In the genomic region with DNA sequence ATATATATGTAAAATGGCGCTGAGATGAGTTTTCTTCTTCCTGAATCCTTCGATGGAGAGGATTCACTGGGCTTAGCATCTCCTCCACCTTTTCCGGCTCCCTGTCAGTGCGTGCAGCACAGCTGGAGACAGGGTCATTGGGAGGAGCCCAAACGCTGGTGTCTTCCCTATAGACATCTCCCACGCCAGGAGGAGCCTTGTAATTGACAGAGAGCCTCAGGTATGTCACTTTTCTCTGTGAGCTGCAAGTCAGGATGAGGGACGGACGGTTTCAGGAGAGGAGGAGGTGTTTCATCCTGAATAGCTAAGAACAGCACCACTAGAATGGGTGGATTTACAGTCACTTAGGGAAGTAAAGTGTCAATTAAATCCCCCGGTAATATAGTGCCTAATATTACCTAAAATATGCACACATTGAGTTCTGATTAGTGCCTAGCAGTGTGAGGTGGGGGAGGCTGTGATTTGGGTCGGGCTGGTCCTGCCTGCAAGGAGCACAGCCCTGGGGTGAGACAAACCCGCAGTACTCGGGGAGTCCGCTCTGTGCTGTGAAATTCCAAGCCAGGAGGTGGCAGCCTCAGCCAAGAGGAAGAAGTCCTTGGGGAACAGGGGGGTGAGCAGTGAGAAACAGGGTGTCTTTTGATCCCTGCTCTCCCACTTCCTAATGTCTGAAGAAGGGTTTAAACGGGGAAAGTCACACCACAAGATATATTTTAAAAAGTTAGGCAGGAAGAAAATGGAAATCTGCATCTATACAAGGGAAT, we compare ENCODE assay signal across 8 cellular contexts. TPM values are rescaled to one million over a fixed set of nuclear protein-coding genes. Genes with fewer than 3 reads are reported as not detected.
DNase-seq lines count a peak whose midpoint lies in the region; ATAC-seq and TF ChIP-seq lines count a peak whose summit lies in the region.

No MANE protein-coding gene starts in this region.

- TF ChIP-seq CTCF in right atrium auricular region (IDR thresholded peaks at IDR 0.05) (peak in 1 of 2 donors; percentile 63), OCI-LY7 (conservative IDR thresholded peaks at IDR 0.05; ENCODE audit: low read length) (peak; percentile 79), brain microvascular endothelial cell (IDR thresholded peaks at IDR 0.05; ENCODE audit: low read depth, low read length, missing control alignments) (peak; percentile 81), kidney epithelial cell (IDR thresholded peaks at IDR 0.05; ENCODE audit: insufficient read depth, low read length, poor library complexity, severe bottlenecking) (peak; percentile 72), stomach (IDR thresholded peaks at IDR 0.05) (peak in 4 of 7 experiments; percentile 26 to 75 (median 54))

- H3K9me3 ChIP-seq in right atrium auricular region (no peaks in the 10 kb centered on the region), OCI-LY7 (ENCODE audit: low read length) (no peaks in the 10 kb centered on the region), stomach (no peaks in the 10 kb centered on the region)

- no peak overlapping the region for H3K4me2 ChIP-seq in OCI-LY7 (ENCODE audit: low read length)

- POLR2A ChIA-PET in OCI-LY7 (lab: Charles Lee) = no interaction called here

- no peak for TF ChIP-seq POLR2A in stomach (IDR thresholded peaks at IDR 0.05)

- H4K20me1 ChIP-seq in OCI-LY7 (ENCODE audit: insufficient read depth, low read length) = no peaks in the 10 kb centered on the region

- no peaks in the 10 kb centered on the region for H3K79me2 ChIP-seq in OCI-LY7 (ENCODE audit: insufficient read depth, low read depth, low read length)

- peak; percentile 72 for DNase-seq in Right ventricle myocardium superior
- no peak for DNase-seq in right atrium auricular region (ENCODE audit: low spot score)
- peak; percentile 61 for DNase-seq in OCI-LY7 (ENCODE audit: low spot score)
- DNase-seq in brain microvascular endothelial cell = peak; percentile 57
- DNase-seq in kidney epithelial cell (ENCODE audit: low read depth) = no peak
- peak; percentile 77 for DNase-seq in stomach
- no peak for DNase-seq in LoVo (ENCODE audit: low spot score)
- DNase-seq in NCI-H2196 (lab: John Stamatoyannopoulos, UW; ENCODE audit: unreplicated experiment) = no peak

- H3K27ac ChIP-seq in right atrium auricular region = no peak overlapping the region
- H3K27ac ChIP-seq in OCI-LY7 (ENCODE audit: low read depth, low read length, poor library complexity, severe bottlenecking) = no peak overlapping the region
- no peak overlapping the region for H3K27ac ChIP-seq in brain microvascular endothelial cell
- peak overlapping the region in 4 of 5 donors; percentile 82 to 90 (median 85) for H3K27ac ChIP-seq in stomach

- ATAC-seq in Right ventricle myocardium superior (ENCODE audit: poor library complexity) = peak; percentile 62

- no TSS peak for BruUV-seq in OCI-LY7 (replicated peaks; lab: Mats Ljungman, UMichigan)

- no peak for TF ChIP-seq EP300 in stomach (IDR thresholded peaks at IDR 0.05)

- H2AFZ ChIP-seq in OCI-LY7 (ENCODE audit: low read length) = no peak overlapping the region

- H3K4me1 ChIP-seq in right atrium auricular region (peaks cover 0 to 48% of the 10 kb centered on the region in 2 donors), OCI-LY7 (ENCODE audit: insufficient read depth, low read length, poor library complexity, severe bottlenecking) (no peaks in the 10 kb centered on the region), stomach (peaks cover 35 to 70% (median 54%) of the 10 kb centered on the region in 4 donors)

- H3K4me3 ChIP-seq in right atrium auricular region (no peak overlapping the region), OCI-LY7 (ENCODE audit: low read depth, low read length, poor library complexity, severe bottlenecking) (no peak overlapping the region), brain microvascular endothelial cell (ENCODE audit: low read depth, low read length) (no peak overlapping the region), kidney epithelial cell (ENCODE audit: low read depth, low read length) (no peak overlapping the region), stomach (no peak overlapping the region)

- in situ Hi-C loops in brain microvascular endothelial cell (cut with HindIII; ENCODE audit: low pct_ligation_motif_present, low sequenced_read_pairs) = no loop called here

- intact Hi-C loops in Right ventricle myocardium superior (cut with DNase I) (no loop called here), OCI-LY7 (cut with micrococcal nuclease; ENCODE audit: unreplicated experiment) (loop anchor here (10.0 kb wide), 1 partner anchor 456 kb away; no protein-coding TSS in a partner anchor), stomach (cut with DNase I; ENCODE audit: low total_unique reads) (no loop called here)

- 47 to 56% (median 50%) methylated on average over 14 of the region's 14 CpGs for WGBS in stomach, 5 donors

- H3K36me3 ChIP-seq in right atrium auricular region (no peaks in the 10 kb centered on the region), OCI-LY7 (ENCODE audit: insufficient read depth, low read length) (no peaks in the 10 kb centered on the region), brain microvascular endothelial cell (replicated peaks) (no peaks in the 10 kb centered on the region), kidney epithelial cell (ENCODE audit: control insufficient read depth, insufficient read depth, low read length) (no peaks in the 10 kb centered on the region), stomach (peaks cover 6 to 25% (median 16%) of the 10 kb centered on the region in 4 donors)

- H3K27me3 ChIP-seq in right atrium auricular region = no peaks in the 10 kb centered on the region
- H3K27me3 ChIP-seq in brain microvascular endothelial cell (replicated peaks) = no peaks in the 10 kb centered on the region
- no peaks in the 10 kb centered on the region for H3K27me3 ChIP-seq in kidney epithelial cell (ENCODE audit: control insufficient read depth, insufficient read depth, low read length)
- H3K27me3 ChIP-seq in stomach = no peaks in the 10 kb centered on the region

- CTCF ChIA-PET in OCI-LY7 (lab: Charles Lee; ENCODE audit: unreplicated experiment) = no interaction called here

- no peaks in the 10 kb centered on the region for H3K9me2 ChIP-seq in OCI-LY7 (ENCODE audit: insufficient read depth, low read length)

RNA-seq across cellular contexts. Expression of gene IL15RA, which starts 28.2 kb away (rescaled TPM):
- 8.2 TPM for total RNA-seq in Right ventricle myocardium superior
- total RNA-seq in right atrium auricular region = 10 to 100 TPM in 1 of 2 donors, 1 to 10 TPM in 1; 9.6 to 30.5 TPM
- total RNA-seq in OCI-LY7 (2014; rRNA removed; shearing (Covaris generic)) = 5.5 and 14.5 TPM in 2 replicates
- 5.9 and 7.6 TPM in 2 replicates for total RNA-seq in OCI-LY7 (2022)
- 23.1 and 23.6 TPM in 2 replicates for total RNA-seq in kidney epithelial cell
- 10 to 100 TPM in 3 of 5 donors, 1 to 10 TPM in 2; 6.7 to 63.0 (median 16.1) TPM for total RNA-seq in stomach
- polyA plus RNA-seq in stomach = 10 to 100 TPM; 13.9 to 26.1 (median 15.7) TPM

RNA-seq across cellular contexts. Expression of gene FBH1, which starts 59.1 kb away (rescaled TPM):
- total RNA-seq in Right ventricle myocardium superior (83.0 TPM), right atrium auricular region (10 to 100 TPM; 68.7 to 93.4 TPM), OCI-LY7 (2022) (58.1 and 67.4 TPM in 2 replicates), kidney epithelial cell (54.9 and 65.8 TPM in 2 replicates), stomach (100 to 1,000 TPM in 3 of 5 donors, 10 to 100 TPM in 2; 42.6 to 192 (median 110) TPM)
- 61.9 and 65.6 TPM in 2 replicates for total RNA-seq in OCI-LY7 (2014; rRNA removed; shearing (Covaris generic))
- polyA plus RNA-seq in stomach = 10 to 100 TPM; 38.4 to 51.4 (median 40.3) TPM

RNA-seq across cellular contexts. Expression of gene ANKRD16, which starts 59.5 kb away (rescaled TPM):
- 2.4 TPM for total RNA-seq in Right ventricle myocardium superior
- 1 to 10 TPM; 1.9 to 3.5 TPM for total RNA-seq in right atrium auricular region
- total RNA-seq in OCI-LY7 (2014; rRNA removed; shearing (Covaris generic)) = 7.9 and 15.2 TPM in 2 replicates
- 12.0 and 15.0 TPM in 2 replicates for total RNA-seq in OCI-LY7 (2022)
- total RNA-seq in kidney epithelial cell = 7.0 and 7.9 TPM in 2 replicates
- 100 to 1,000 TPM in 2 of 5 donors, 1 to 10 TPM in 3; 2.2 to 233 (median 8.4) TPM for total RNA-seq in stomach
- polyA plus RNA-seq in stomach = 1 to 10 TPM; 5.1 to 8.7 (median 7.0) TPM

Comparison
In these comparisons a context has a peak if more than half of its experiments do, and no peak if none do; other contexts are left out.
1. DNase-seq: peak in Right ventricle myocardium superior (single experiment), OCI-LY7 (single experiment), brain microvascular endothelial cell (single experiment) and stomach (single experiment); none in right atrium auricular region (single experiment), kidney epithelial cell (single experiment), LoVo (single experiment) and NCI-H2196 (single experiment).
2. H3K27ac ChIP-seq: peak in stomach (4 of 5); none in right atrium auricular region (0 of 2), OCI-LY7 (single experiment) and brain microvascular endothelial cell (single experiment).